ENCODE assay signal across 8 cellular contexts in genomic region chr14:70908918-70909641, GRCh38. TPM values are rescaled to one million over a fixed set of nuclear protein-coding genes. Genes with fewer than 3 reads are reported as not detected.
A peak's percentile ranks its signal among the peaks of the same experiment; 100 is the strongest.
DNase-seq lines count a peak whose midpoint lies in the region; ATAC-seq and TF ChIP-seq lines count a peak whose summit lies in the region.

No MANE protein-coding gene starts in this region.

- H3K9me3 Mint-ChIP-seq in activated CD8-positive, alpha-beta memory T cell treated with anti-CD3 and anti-CD28 coated beads, Interleukin-2, amount 10 ng/mL, durations not matched to agents 7 days and 5 days (ENCODE audit: low read depth), result no peaks in the 10 kb centered on the region

- H3K4me3 Mint-ChIP-seq in activated CD8-positive, alpha-beta memory T cell treated with anti-CD3 and anti-CD28 coated beads, Interleukin-2, amount 10 ng/mL, durations not matched to agents 7 days and 5 days, result peak overlapping the region; percentile 92

- peaks cover 20% of the 10 kb centered on the region for H3K36me3 Mint-ChIP-seq in activated CD8-positive, alpha-beta memory T cell treated with anti-CD3 and anti-CD28 coated beads, Interleukin-2, amount 10 ng/mL, durations not matched to agents 7 days and 5 days

- intact Hi-C loops in left lung (cut with DNase I), result loop anchor here in 1 of 2 donors (10.0 kb wide), 2 partner anchors 66 to 74 kb away; no protein-coding TSS in a partner anchor

- no peaks in the 10 kb centered on the region for H3K27me3 Mint-ChIP-seq in activated CD8-positive, alpha-beta memory T cell treated with anti-CD3 and anti-CD28 coated beads, Interleukin-2, amount 10 ng/mL, durations not matched to agents 7 days and 5 days

- H3K27me3 ChIP-seq in adipocyte (replicated peaks; ENCODE audit: control insufficient read depth, insufficient read depth, low read length) (no peaks in the 10 kb centered on the region), left lung (no peaks in the 10 kb centered on the region), thymus (ENCODE audit: control insufficient read depth, insufficient read depth) (no peaks in the 10 kb centered on the region)

- no peaks in the 10 kb centered on the region for H3K36me3 ChIP-seq in adipocyte (ENCODE audit: control insufficient read depth, insufficient read depth, low read length, severe bottlenecking)
- H3K36me3 ChIP-seq in left lung, result no peaks in the 10 kb centered on the region
- H3K36me3 ChIP-seq in thymus (ENCODE audit: control insufficient read depth, insufficient read depth), result no peaks in the 10 kb centered on the region

- no peak for ATAC-seq in activated CD8-positive, alpha-beta memory T cell treated with anti-CD3 and anti-CD28 coated beads, Interleukin-2, amount 10 ng/mL, durations not matched to agents 7 days and 5 days
- ATAC-seq in left lung, result no peak
- ATAC-seq in GM18868 (IDR thresholded peaks at IDR 0.05; ENCODE audit: unreplicated experiment), result no peak

- CTCF ChIA-PET in activated CD8-positive, alpha-beta memory T cell treated with anti-CD3 and anti-CD28 coated beads, Interleukin-2, amount 10 ng/mL, durations not matched to agents 7 days and 5 days (lab: Charles Lee), result interaction anchor here (0.7 to 2.0 kb wide), 6 partner anchors 23 to 63 kb away, joined by 3 to 7 read pairs (median 3); no protein-coding TSS in a partner anchor

- H3K9me3 ChIP-seq in adipocyte (ENCODE audit: control insufficient read depth, low read length) (no peaks in the 10 kb centered on the region), left lung (no peaks in the 10 kb centered on the region), thymus (ENCODE audit: control insufficient read depth) (no peaks in the 10 kb centered on the region)

- H3K27ac Mint-ChIP-seq in activated CD8-positive, alpha-beta memory T cell treated with anti-CD3 and anti-CD28 coated beads, Interleukin-2, amount 10 ng/mL, durations not matched to agents 7 days and 5 days, result peak overlapping the region; percentile 89

- H3K4me1 ChIP-seq in adipocyte (ENCODE audit: control insufficient read depth, insufficient read depth, low read length) (peaks cover 62% of the 10 kb centered on the region), left lung (peaks cover 5 to 69% of the 10 kb centered on the region in 2 donors), thymus (ENCODE audit: control insufficient read depth, insufficient read depth, low read length) (peaks cover 8% of the 10 kb centered on the region)

- H3K4me3 ChIP-seq in adipocyte (ENCODE audit: low read length) (peak overlapping the region; percentile 90), left lung (peak overlapping the region; percentile 87 to 100), thymus (ENCODE audit: low read length) (peak overlapping the region; percentile 95)

- WGBS in thymus, result 36% methylated on average over 6 of the region's 6 CpGs

- H3K9ac ChIP-seq in adipocyte (ENCODE audit: low read length), result peak overlapping the region; percentile 95

- DNase-seq in activated CD8-positive, alpha-beta memory T cell treated with anti-CD3 and anti-CD28 coated beads, Interleukin-2, amount 10 ng/mL, durations not matched to agents 7 days and 5 days, result no peak
- no peak for DNase-seq in activated CD8-positive, alpha-beta memory T cell treated with anti-CD3 and anti-CD28 coated beads for 24 hours
- DNase-seq in adipocyte (ENCODE audit: low read depth) (no peak), left lung (no peak), COR-L47 (lab: John Stamatoyannopoulos, UW) (no peak), kidney tubule cell (ENCODE audit: low spot score) (no peak)

- H3K27ac ChIP-seq in left lung (peak overlapping the region; percentile 95 to 96), thymus (ENCODE audit: low read depth) (no peak overlapping the region)

- peaks cover 55% of the 10 kb centered on the region for H3K4me1 Mint-ChIP-seq in activated CD8-positive, alpha-beta memory T cell treated with anti-CD3 and anti-CD28 coated beads, Interleukin-2, amount 10 ng/mL, durations not matched to agents 7 days and 5 days

- TF ChIP-seq CTCF in left lung (IDR thresholded peaks at IDR 0.05), result no peak

RNA-seq across cellular contexts. Expression of gene PCNX1, which starts 1.8 kb away (rescaled TPM):
- total RNA-seq in activated CD8-positive, alpha-beta memory T cell treated with anti-CD3 and anti-CD28 coated beads, Interleukin-2, amount 10 ng/mL, durations not matched to agents 7 days and 5 days, result 10 to 100 TPM; 64.4 to 69.2 TPM
- 10 to 100 TPM; 44.7 to 65.8 TPM for total RNA-seq in left lung
- polyA plus RNA-seq in thymus, result 10.9 TPM
